ENCODE assay signal across 1 cellular context in genomic region chr5:169762338-169763095, GRCh38.
TF ChIP-seq lines count a peak whose summit lies in the region.

No MANE protein-coding gene starts in this region.

TF ChIP-seq in SK-N-SH, 30 proteins besides CTCF, POLR2A, EP300 and RAD21 (continued from another document):
- TF ChIP-seq ZBTB33 (IDR thresholded peaks at IDR 0.05; ENCODE audit: borderline replicate concordance, low read depth) (no peak), TEAD4 (IDR thresholded peaks at IDR 0.05; ENCODE audit: borderline replicate concordance, insufficient read depth) (peak; percentile 83), TCF12 (IDR thresholded peaks at IDR 0.05) (peak; percentile 46), MAX (IDR thresholded peaks at IDR 0.05; ENCODE audit: low read depth) (0 out of 2 replicates have a peak, but pooled peaks have one; percentile 9), FOSL2 (IDR thresholded peaks at IDR 0.05; ENCODE audit: borderline replicate concordance, low read depth) (0 out of 2 replicates have a peak, but pooled peaks have one; percentile 5), YY1 (IDR thresholded peaks at IDR 0.05; ENCODE audit: low read depth) (0 out of 2 replicates have a peak, but pooled peaks have one; percentile 22), IRF3 (IDR thresholded peaks at IDR 0.05; ENCODE audit: low read depth, low read length) (no peak), SIN3A (IDR thresholded peaks at IDR 0.05; ENCODE audit: borderline replicate concordance, low read depth, low read length) (no peak)
